ENCODE assay signal across 1 cellular context in the genomic region with DNA sequence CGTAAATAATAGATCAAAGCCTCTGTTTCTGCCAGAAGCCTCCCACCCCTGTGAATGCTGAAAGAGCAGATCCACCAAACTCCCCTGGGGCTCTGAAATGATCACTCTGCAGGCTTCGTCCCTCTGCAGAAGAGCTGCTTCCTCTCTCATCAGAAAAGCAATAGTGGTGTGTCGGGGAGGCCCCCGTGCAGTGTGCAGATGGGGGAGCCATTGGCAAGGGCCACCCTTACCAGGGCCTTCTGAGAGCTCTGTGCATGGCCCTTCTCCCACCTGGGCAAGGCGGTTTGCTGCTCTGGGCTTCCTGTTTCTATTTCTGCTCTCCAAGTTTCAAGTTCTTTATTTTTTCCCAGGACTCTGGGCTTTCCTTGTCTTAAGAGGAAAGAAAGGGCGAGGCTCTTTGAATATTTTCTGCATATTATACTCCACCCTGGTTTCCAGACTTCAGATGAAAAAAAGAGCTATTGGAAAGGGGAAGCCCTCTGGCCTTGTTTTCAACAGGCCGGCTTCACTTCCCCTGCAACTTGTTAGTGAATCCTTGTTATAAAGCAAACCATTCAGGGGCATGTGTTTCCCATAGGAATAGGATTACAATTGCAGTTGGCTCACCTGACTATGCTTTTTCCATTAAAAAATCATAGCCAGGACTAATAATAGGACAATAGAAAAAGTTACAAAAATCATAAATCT.
TF ChIP-seq lines count a peak whose summit lies in the region.

No MANE protein-coding gene starts in this region.

TF ChIP-seq in WTC11, 78 proteins besides CTCF, POLR2A, EP300 and RAD21 (continued from another document):
- no peak for TF ChIP-seq HMGXB4 (CRISPR knock-in tag; IDR thresholded peaks at IDR 0.05)
- no peak for TF ChIP-seq FOXP1 (CRISPR knock-in tag; IDR thresholded peaks at IDR 0.05; ENCODE audit: borderline replicate concordance)
- TF ChIP-seq MXD4 (CRISPR knock-in tag; IDR thresholded peaks at IDR 0.05; ENCODE audit: borderline replicate concordance): no peak
- no peak for TF ChIP-seq PRRX2 (CRISPR knock-in tag; IDR thresholded peaks at IDR 0.05)
- TF ChIP-seq ZNF138 (CRISPR knock-in tag; conservative IDR thresholded peaks at IDR 0.05): no peak
- TF ChIP-seq ZBTB21 (CRISPR knock-in tag; IDR thresholded peaks at IDR 0.05; ENCODE audit: borderline replicate concordance): no peak
- no peak for TF ChIP-seq ZNF396 (CRISPR knock-in tag; IDR thresholded peaks at IDR 0.05; ENCODE audit: borderline replicate concordance)
- TF ChIP-seq FOXK1 (CRISPR knock-in tag; IDR thresholded peaks at IDR 0.05): no peak
- TF ChIP-seq SP1 (CRISPR knock-in tag; conservative IDR thresholded peaks at IDR 0.05): no peak
- no peak for TF ChIP-seq ZNF281 (CRISPR knock-in tag; IDR thresholded peaks at IDR 0.05)
